In genomic region chr3:30073622-30074021, GRCh38 we compare ENCODE assay signal across 17 cellular contexts.
DNase-seq lines count a peak whose midpoint lies in the region; ATAC-seq and TF ChIP-seq lines count a peak whose summit lies in the region.
"Had no signal": no experiment of that assay in that cellular context is flagged by ENCODE, and none has a peak within 500 bp of the region (broad histone marks: within the 10 kb centered on the region; RNA-seq: fewer than 3 reads in every experiment).

No MANE protein-coding gene starts in this region.

- H3K4me1 ChIP-seq in SJCRH30: no peaks in the 10 kb centered on the region
- H3K4me1 ChIP-seq: gastroesophageal sphincter had no signal

- CTCF ChIA-PET in RWPE1 (lab: Yijun Ruan, JAX): interaction anchor here (0.5 to 0.7 kb wide), 4 partner anchors 92 to 1725 kb away, joined by 3 to 8 read pairs (median 4); partner anchors contain the start of genes AZI2 and ZCWPW2

- no peaks in the 10 kb centered on the region for H3K36me3 ChIP-seq in SJCRH30
- H3K36me3 ChIP-seq: gastroesophageal sphincter, WERI-Rb-1 had no signal

- no peak overlapping the region for H3K4me3 ChIP-seq in SJCRH30
- H3K4me3 ChIP-seq: gastroesophageal sphincter had no signal

- no peak for TF ChIP-seq CTCF in RWPE1 (conservative IDR thresholded peaks at IDR 0.05; ENCODE audit: low read depth)

- H3K9me3 ChIP-seq in SJCRH30 (replicated peaks): no peaks in the 10 kb centered on the region

- H3K27ac ChIP-seq in SJCRH30 (no peak overlapping the region), RWPE1 (no peak overlapping the region)
- H3K27ac ChIP-seq: gastroesophageal sphincter, WERI-Rb-1 had no signal

- POLR2A ChIA-PET in RWPE1 (lab: Yijun Ruan, JAX; ENCODE audit: low non-redundant PET): no interaction called here

- no peak for ATAC-seq in GM19324 (IDR thresholded peaks at IDR 0.05; ENCODE audit: low FRiP score, unreplicated experiment)
- ATAC-seq: gastroesophageal sphincter had no signal

- peak; percentile 11 for DNase-seq in A172 (ENCODE audit: low spot score)
- DNase-seq in EH (ENCODE audit: low read depth): peak; percentile 8
- peak; percentile 2 to 42 for DNase-seq in SJCRH30
- peak; percentile 2 for DNase-seq in kidney tubule cell (ENCODE audit: low spot score)
- DNase-seq in hepatic stellate cell (ENCODE audit: low spot score): no peak
- no peak for DNase-seq in RWPE1 (ENCODE audit: low spot score)
- no peak for DNase-seq in DMS153 treated with DMSO at 0.1 percent for 48 hours (lab: John Stamatoyannopoulos, UW; ENCODE audit: unreplicated experiment)
- DNase-seq: amniotic stem cell; effector CD4-positive, alpha-beta T cell; KBM-7; naive B cell; NCI-H2029 treated with DMSO at 0.1 percent for 48 hours; right cardiac atrium; stimulated activated naive CD4-positive, alpha-beta T cell treated with Interleukin-2 at 50 U/mL for 16 hours; WERI-Rb-1 had no signal

- no peaks in the 10 kb centered on the region for H3K27me3 ChIP-seq in SJCRH30
- H3K27me3 ChIP-seq: gastroesophageal sphincter had no signal

Comparison
In these comparisons a context has a peak if more than half of its experiments do, and no peak if none do; other contexts are left out.
1. DNase-seq: peak in A172 (single experiment), EH (single experiment), SJCRH30 (2 of 2) and kidney tubule cell (single experiment); none in hepatic stellate cell (single experiment), RWPE1 (single experiment) and DMS153 treated with DMSO at 0.1 percent for 48 hours (single experiment).